In genomic region chr1:228396770-228397453, GRCh38 we compare ENCODE assay signal across 1 cellular context.
TF ChIP-seq lines count a peak whose summit lies in the region.

No MANE protein-coding gene starts in this region.

TF ChIP-seq in HEK293, 187 proteins besides CTCF, POLR2A, EP300 and RAD21:
- 0 out of 2 replicates have a peak, but pooled peaks have one; percentile 24 for TF ChIP-seq REST (tag by site-specific recombination; IDR thresholded peaks at IDR 0.05)
- TF ChIP-seq GLIS2 (tag by site-specific recombination; IDR thresholded peaks at IDR 0.05) = 0 out of 2 replicates have a peak, but pooled peaks have one; percentile 17
- TF ChIP-seq KLF8 (tag by site-specific recombination; IDR thresholded peaks at IDR 0.05) = no peak
- no peak for TF ChIP-seq ZNF558 (tag by site-specific recombination; IDR thresholded peaks at IDR 0.05)
- TF ChIP-seq BCL6B (tag by site-specific recombination; IDR thresholded peaks at IDR 0.05) = no peak
- no peak for TF ChIP-seq SP2 (tag by site-specific recombination; IDR thresholded peaks at IDR 0.05)
- TF ChIP-seq ZNF792 (tag by site-specific recombination; IDR thresholded peaks at IDR 0.05) = no peak
